ENCODE assay signal across 10 cellular contexts in genomic region chr1:40650075-40650474, GRCh38. TPM values are rescaled to one million over a fixed set of nuclear protein-coding genes. Genes with fewer than 3 reads are reported as not detected.
A peak's percentile ranks its signal among the peaks of the same experiment; 100 is the strongest.
DNase-seq lines count a peak whose midpoint lies in the region; ATAC-seq and TF ChIP-seq lines count a peak whose summit lies in the region.
"Had no signal": no experiment of that assay in that cellular context is flagged by ENCODE, and none has a peak within 500 bp of the region (broad histone marks: within the 10 kb centered on the region; RNA-seq: fewer than 3 reads in every experiment).

No MANE protein-coding gene starts in this region.

- H3K27me3 Mint-ChIP-seq in immature natural killer cell (ENCODE audit: low read depth in 3 of 3), result peaks cover 0 to 4% (median 3%) of the 10 kb centered on the region in 3 donors
- H3K27me3 Mint-ChIP-seq in T-helper 2 cell treated with Interferon-gamma antibody and Interleukin-4, amounts not matched to agents 5 μg/mL and 100 μg/mL, for 36 hours (ENCODE audit: low read depth), result no peaks in the 10 kb centered on the region

- H3K4me1 ChIP-seq in left ventricle myocardium inferior, result peaks cover 17% of the 10 kb centered on the region
- no peaks in the 10 kb centered on the region for H3K4me1 ChIP-seq in upper lobe of right lung

- H3K27me3 ChIP-seq in left ventricle myocardium inferior (ENCODE audit: low read depth), result peaks cover 4% of the 10 kb centered on the region
- H3K27me3 ChIP-seq in upper lobe of right lung, result no peaks in the 10 kb centered on the region

- H3K27ac Mint-ChIP-seq in immature natural killer cell, result no peak overlapping the region
- H3K27ac Mint-ChIP-seq in T-helper 2 cell treated with Interferon-gamma antibody and Interleukin-4, amounts not matched to agents 5 μg/mL and 100 μg/mL, for 36 hours, result no peak overlapping the region

- intact Hi-C loops in left ventricle myocardium inferior (cut with micrococcal nuclease) (no loop called here), upper lobe of right lung (cut with DNase I) (no loop called here)

- ATAC-seq in SK-N-SH treated with all-trans-retinoic acid at 6 μM for 48 hours, result peak; percentile 53; the same call in 2 of the 3 replicates
- ATAC-seq in upper lobe of right lung, result peak; percentile 42
- no peak for ATAC-seq in GM21825 (IDR thresholded peaks at IDR 0.05; ENCODE audit: unreplicated experiment)

- peaks cover 5 to 7% of the 10 kb centered on the region in 2 donors for H3K4me1 Mint-ChIP-seq in immature natural killer cell
- no peaks in the 10 kb centered on the region for H3K4me1 Mint-ChIP-seq in T-helper 2 cell treated with Interferon-gamma antibody and Interleukin-4, amounts not matched to agents 5 μg/mL and 100 μg/mL, for 36 hours (ENCODE audit: low read depth)

- DNase-seq in stimulated activated CD4-positive, alpha-beta T cell treated with anti-CD3 and anti-CD28 coated beads, Interleukin-15, amount 100 ng/mL, for 24 hours, result peak; percentile 22
- DNase-seq in stimulated activated CD4-positive, alpha-beta T cell treated with anti-CD3 and anti-CD28 coated beads, Interleukin-4, amount 100 ng/mL, for 24 hours, result no peak
- DNase-seq in left ventricle myocardium inferior (no peak), upper lobe of right lung (no peak), immature natural killer cell (no peak)
- DNase-seq in T-helper 2 cell treated with Interferon-gamma antibody and Interleukin-4, amounts not matched to agents 5 μg/mL and 100 μg/mL, for 36 hours (ENCODE audit: low spot score), result no peak
- DNase-seq: activated effector memory CD4-positive, alpha-beta T cell treated with anti-CD3 and anti-CD28 coated beads, Interleukin-2, amount 50 U/mL, for 16 hours; SIG-M5 had no signal

- H3K9me3 ChIP-seq in left ventricle myocardium inferior (replicated peaks) (no peaks in the 10 kb centered on the region), upper lobe of right lung (no peaks in the 10 kb centered on the region)

- H3K36me3 ChIP-seq in left ventricle myocardium inferior (no peaks in the 10 kb centered on the region), upper lobe of right lung (no peaks in the 10 kb centered on the region)

- H3K36me3 Mint-ChIP-seq in immature natural killer cell, result no peaks in the 10 kb centered on the region
- no peaks in the 10 kb centered on the region for H3K36me3 Mint-ChIP-seq in T-helper 2 cell treated with Interferon-gamma antibody and Interleukin-4, amounts not matched to agents 5 μg/mL and 100 μg/mL, for 36 hours (ENCODE audit: low read depth)

- H3K27ac ChIP-seq in left ventricle myocardium inferior (replicated peaks), result no peak overlapping the region
- H3K27ac ChIP-seq in upper lobe of right lung, result no peak overlapping the region

- H3K9me3 Mint-ChIP-seq in immature natural killer cell, result no peaks in the 10 kb centered on the region
- no peaks in the 10 kb centered on the region for H3K9me3 Mint-ChIP-seq in T-helper 2 cell treated with Interferon-gamma antibody and Interleukin-4, amounts not matched to agents 5 μg/mL and 100 μg/mL, for 36 hours

- peak; percentile 39 for TF ChIP-seq CTCF in left ventricle myocardium inferior (IDR thresholded peaks at IDR 0.05; ENCODE audit: borderline replicate concordance)
- TF ChIP-seq CTCF in upper lobe of right lung (IDR thresholded peaks at IDR 0.05), result no peak

- no peak overlapping the region for H3K4me3 Mint-ChIP-seq in immature natural killer cell
- no peak overlapping the region for H3K4me3 Mint-ChIP-seq in T-helper 2 cell treated with Interferon-gamma antibody and Interleukin-4, amounts not matched to agents 5 μg/mL and 100 μg/mL, for 36 hours

- H3K4me3 ChIP-seq in left ventricle myocardium inferior (no peak overlapping the region), upper lobe of right lung (no peak overlapping the region)

TF ChIP-seq in SK-N-SH treated with all-trans-retinoic acid at 6 μM for 48 hours, 23 proteins besides CTCF, POLR2A, EP300 and RAD21:
- TF ChIP-seq ZFP3 (CRISPR knock-in tag; IDR thresholded peaks at IDR 0.05) (no peak), SNAI2 (CRISPR knock-in tag; IDR thresholded peaks at IDR 0.05) (no peak), ESRRG (CRISPR knock-in tag; IDR thresholded peaks at IDR 0.05) (no peak), ZNF8 (CRISPR knock-in tag; IDR thresholded peaks at IDR 0.05) (no peak), OSR1 (CRISPR knock-in tag; IDR thresholded peaks at IDR 0.05) (no peak), RARB (CRISPR knock-in tag; IDR thresholded peaks at IDR 0.05) (no peak), CSDC2 (CRISPR knock-in tag; IDR thresholded peaks at IDR 0.05) (no peak), CREB5 (CRISPR knock-in tag; IDR thresholded peaks at IDR 0.05; ENCODE audit: low read depth) (no peak), ZNF565 (CRISPR knock-in tag; conservative IDR thresholded peaks at IDR 0.05; ENCODE audit: low read depth) (no peak), ARNTL (CRISPR knock-in tag; IDR thresholded peaks at IDR 0.05; ENCODE audit: borderline replicate concordance, low read depth) (no peak), ZC3H10 (CRISPR knock-in tag; IDR thresholded peaks at IDR 0.05) (no peak)
- TF ChIP-seq, protein P1, sequence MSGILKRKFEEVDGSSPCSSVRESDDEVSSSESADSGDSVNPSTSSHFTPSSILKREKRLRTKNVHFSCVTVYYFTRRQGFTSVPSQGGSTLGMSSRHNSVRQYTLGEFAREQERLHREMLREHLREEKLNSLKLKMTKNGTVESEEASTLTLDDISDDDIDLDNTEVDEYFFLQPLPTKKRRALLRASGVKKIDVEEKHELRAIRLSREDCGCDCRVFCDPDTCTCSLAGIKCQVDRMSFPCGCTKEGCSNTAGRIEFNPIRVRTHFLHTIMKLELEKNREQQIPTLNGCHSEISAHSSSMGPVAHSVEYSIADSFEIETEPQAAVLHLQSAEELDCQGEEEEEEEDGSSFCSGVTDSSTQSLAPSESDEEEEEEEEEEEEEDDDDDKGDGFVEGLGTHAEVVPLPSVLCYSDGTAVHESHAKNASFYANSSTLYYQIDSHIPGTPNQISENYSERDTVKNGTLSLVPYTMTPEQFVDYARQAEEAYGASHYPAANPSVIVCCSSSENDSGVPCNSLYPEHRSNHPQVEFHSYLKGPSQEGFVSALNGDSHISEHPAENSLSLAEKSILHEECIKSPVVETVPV (CRISPR knock-in tag; IDR thresholded peaks at IDR 0.05), result no peak

RNA-seq across cellular contexts. Expression of gene RIMS3, which starts 15.4 kb away (rescaled TPM):
- total RNA-seq in left ventricle myocardium inferior (0.74 TPM), upper lobe of right lung (4.7 TPM)
- 1 to 10 TPM in 2 of 3 donors, under 1 TPM in 1; 0.31 to 1.7 (median 1.3) TPM for polyA plus RNA-seq in immature natural killer cell

RNA-seq across cellular contexts. Expression of gene NFYC, which starts 41.4 kb away (rescaled TPM):
- 62.2 TPM for total RNA-seq in left ventricle myocardium inferior
- total RNA-seq in upper lobe of right lung, result 56.0 TPM
- 10 to 100 TPM; 33.8 to 66.0 (median 53.4) TPM for polyA plus RNA-seq in immature natural killer cell
